ENCODE assay signal across 10 cellular contexts in the genomic region with DNA sequence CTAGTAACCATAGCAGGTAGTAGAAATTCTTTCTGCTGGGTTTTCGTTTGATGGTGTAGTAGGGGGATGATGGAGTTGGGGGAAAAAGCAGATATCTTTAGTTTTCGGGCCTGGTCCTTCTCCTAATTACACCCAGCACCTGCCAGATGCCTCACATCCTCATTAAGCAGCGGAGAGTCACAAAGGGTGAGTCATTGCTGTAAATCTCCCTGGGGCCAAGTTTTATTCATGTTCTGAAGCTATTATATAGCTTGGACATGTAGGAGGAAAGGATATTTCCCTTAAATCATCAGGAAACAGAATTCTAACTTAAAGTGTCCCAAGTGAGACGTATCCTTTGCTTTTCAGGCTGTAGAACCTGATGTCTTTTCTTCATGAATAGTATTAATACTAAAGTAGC. TPM values are rescaled to one million over a fixed set of nuclear protein-coding genes. Genes with fewer than 3 reads are reported as not detected.
DNase-seq lines count a peak whose midpoint lies in the region; ATAC-seq and TF ChIP-seq lines count a peak whose summit lies in the region.
"Had no signal": no experiment of that assay in that cellular context is flagged by ENCODE, and none has a peak within 500 bp of the region (broad histone marks: within the 10 kb centered on the region; RNA-seq: fewer than 3 reads in every experiment).

No MANE protein-coding gene starts in this region.

- peaks cover 44% of the 10 kb centered on the region for H3K4me1 Mint-ChIP-seq in dendritic cell treated with granulocyte-macrophage colony-stimulating factor and Interleukin-4, amounts not matched to agents 40 ng/mL and 50 ng/mL, for 4 days (ENCODE audit: low read depth)
- peaks cover 14% of the 10 kb centered on the region for H3K4me1 Mint-ChIP-seq in Caco-2 (ENCODE audit: low read depth, unreplicated experiment)

- no peaks in the 10 kb centered on the region for H3K9me3 ChIP-seq in Caco-2

- CTCF ChIA-PET in Caco-2 (lab: Charles Lee) = interaction anchor here (1.8 to 2.6 kb wide), 2 partner anchors 31 to 33 kb away, joined by 21 to 38 read pairs; no protein-coding TSS in a partner anchor

- no peak for TF ChIP-seq CTCF in Caco-2 (IDR thresholded peaks at IDR 0.05; ENCODE audit: insufficient read depth in 1 of 2, low read depth in 1 of 2, low read length in 1 of 2, severe bottlenecking in 1 of 2, unreplicated experiment in 1 of 2)

- BruUV-seq in Caco-2 (replicated peaks; lab: Mats Ljungman, UMichigan) = no TSS peak

- no peaks in the 10 kb centered on the region for H3K27me3 Mint-ChIP-seq in dendritic cell treated with granulocyte-macrophage colony-stimulating factor and Interleukin-4, amounts not matched to agents 40 ng/mL and 50 ng/mL, for 4 days
- no peaks in the 10 kb centered on the region for H3K27me3 Mint-ChIP-seq in Caco-2 (ENCODE audit: insufficient read depth, unreplicated experiment)

- H3K36me3 ChIP-seq in Caco-2 (ENCODE audit: control insufficient read depth, insufficient read depth, low read length) = no peaks in the 10 kb centered on the region

- peaks cover 3% of the 10 kb centered on the region for H3K36me3 Mint-ChIP-seq in dendritic cell treated with granulocyte-macrophage colony-stimulating factor and Interleukin-4, amounts not matched to agents 40 ng/mL and 50 ng/mL, for 4 days (ENCODE audit: low read depth)
- H3K36me3 Mint-ChIP-seq in Caco-2 (ENCODE audit: insufficient read depth, unreplicated experiment) = peaks cover 4% of the 10 kb centered on the region

- no peak for ATAC-seq in GM18498 (IDR thresholded peaks at IDR 0.05; ENCODE audit: unreplicated experiment)

- POLR2A ChIA-PET in Caco-2 (lab: Charles Lee) = no interaction called here

- peaks cover 9% of the 10 kb centered on the region; the same call in 1 of the 2 replicates for H3K4me1 ChIP-seq in Caco-2

- H3K4me3 Mint-ChIP-seq in dendritic cell treated with granulocyte-macrophage colony-stimulating factor and Interleukin-4, amounts not matched to agents 40 ng/mL and 50 ng/mL, for 4 days = no peak overlapping the region
- H3K4me3 Mint-ChIP-seq in Caco-2 (ENCODE audit: unreplicated experiment) = no peak overlapping the region

- intact Hi-C loops in dendritic cell treated with granulocyte-macrophage colony-stimulating factor and Interleukin-4, amounts not matched to agents 40 ng/mL and 50 ng/mL, for 4 days (cut with micrococcal nuclease) = no loop called here
- intact Hi-C loops in Caco-2 (cut with micrococcal nuclease; ENCODE audit: unreplicated experiment) = loop anchor here (5.0 kb wide), 1 partner anchor 270 kb away; no protein-coding TSS in a partner anchor

- H3K27ac Mint-ChIP-seq in dendritic cell treated with granulocyte-macrophage colony-stimulating factor and Interleukin-4, amounts not matched to agents 40 ng/mL and 50 ng/mL, for 4 days = peak overlapping the region; percentile 27
- no peak overlapping the region for H3K27ac Mint-ChIP-seq in Caco-2 (ENCODE audit: unreplicated experiment)

- H3K9me3 Mint-ChIP-seq in dendritic cell treated with granulocyte-macrophage colony-stimulating factor and Interleukin-4, amounts not matched to agents 40 ng/mL and 50 ng/mL, for 4 days = no peaks in the 10 kb centered on the region
- H3K9me3 Mint-ChIP-seq in Caco-2 (ENCODE audit: unreplicated experiment) = no peaks in the 10 kb centered on the region

- H3K4me3 ChIP-seq in Caco-2 (ENCODE audit: low read depth, low read length) = no peak overlapping the region

- H3K27me3 ChIP-seq in Caco-2 (replicated peaks; ENCODE audit: control insufficient read depth, insufficient read depth, low read length) = no peaks in the 10 kb centered on the region

- DNase-seq in NCI-H2227 (lab: John Stamatoyannopoulos, UW; ENCODE audit: unreplicated experiment) = peak; percentile 0
- DNase-seq in NCI-H2227 treated with DMSO at 0.1 percent for 48 hours (lab: John Stamatoyannopoulos, UW) = no peak
- DNase-seq in NCI-H146 treated with DMSO at 0.1 percent for 48 hours (lab: John Stamatoyannopoulos, UW; ENCODE audit: unreplicated experiment) = peak; percentile 89
- peak; percentile 10 for DNase-seq in pulmonary artery endothelial cell (ENCODE audit: low read depth, low spot score)
- DNase-seq in Caco-2 = no peak
- DNase-seq in epidermal melanocyte (ENCODE audit: insufficient read length, low spot score) = no peak
- DNase-seq: AML-193, NCI-H187 treated with DMSO at 0.1 percent for 48 hours had no signal

RNA-seq across cellular contexts. Expression of a gene that starts 4.9 kb away (rescaled TPM):
- total RNA-seq in pulmonary artery endothelial cell (32.8 and 54.9 TPM in 2 replicates), Caco-2 (2022) (49.1 and 50.1 TPM in 2 replicates)

RNA-seq across cellular contexts. Expression of a gene that starts 11.0 kb away (rescaled TPM):
- total RNA-seq in pulmonary artery endothelial cell (0.26 and 0.28 TPM in 2 replicates), Caco-2 (2022) (not detected in 2 replicates)

RNA-seq across cellular contexts. Expression of a gene that starts 44.7 kb away (rescaled TPM):
- total RNA-seq in pulmonary artery endothelial cell = 3.9 and 4.2 TPM in 2 replicates
- 18.7 and 19.4 TPM in 2 replicates for total RNA-seq in Caco-2 (2022)

RNA-seq across cellular contexts. Expression of a gene that starts 46.2 kb away (rescaled TPM):
- total RNA-seq in pulmonary artery endothelial cell (0.13 TPM in 1 of 2 replicates, not detected in the other), Caco-2 (2022) (0.32 and 0.70 TPM in 2 replicates)

Comparison
In these comparisons a context has a peak if more than half of its experiments do, and no peak if none do; other contexts are left out.
1. DNase-seq: peak in NCI-H2227 (single experiment), NCI-H146 treated with DMSO at 0.1 percent for 48 hours (single experiment) and pulmonary artery endothelial cell (single experiment); none in NCI-H2227 treated with DMSO at 0.1 percent for 48 hours (single experiment), Caco-2 (0 of 2) and epidermal melanocyte (single experiment).